ENCODE assay signal across 8 cellular contexts in genomic region chr4:77137435-77137834, GRCh38. TPM values are rescaled to one million over a fixed set of nuclear protein-coding genes. Genes with fewer than 3 reads are reported as not detected.
DNase-seq lines count a peak whose midpoint lies in the region; ATAC-seq, FAIRE-seq and TF ChIP-seq lines count a peak whose summit lies in the region.
"Not testable (repeated sequence)": the region's sequence is repeated elsewhere in the genome, so short reads cannot be mapped to it uniquely, and the experiment has no call there.

No MANE protein-coding gene starts in this region.

- H3K4me1 ChIP-seq in GM12878 (ENCODE audit: control insufficient read depth, insufficient read depth, low read length); right lobe of liver; thoracic aorta (ENCODE audit: control insufficient read depth in 1 of 2, low read depth in 2 of 2): not testable (repeated sequence)

- SMC1A ChIA-PET in GM12878 (lab: Charles Lee; ENCODE audit: uncharacterized antibody, unreplicated experiment), result interaction anchor here (0.6 to 1.8 kb wide), 5 partner anchors 20 to 65 kb away, joined by 3 to 4 read pairs (median 3); no protein-coding TSS in a partner anchor

- not testable (repeated sequence) for H3K4me1 Mint-ChIP-seq in IgD-negative memory B cell

- DNase-seq in CD1c-positive myeloid dendritic cell (ENCODE audit: extremely low spot score), result peak; percentile 50
- DNase-seq in GM12891 (ENCODE audit: insufficient read length, low spot score); GM12878 (ENCODE audit: low read depth, low spot score); right lobe of liver; thoracic aorta (ENCODE audit: low spot score): not testable (repeated sequence)
- peak; percentile 56 for DNase-seq in NOMO-1 treated with DMSO at 0.1 percent for 48 hours (lab: John Stamatoyannopoulos, UW; ENCODE audit: unreplicated experiment)

- H3K4me3 Mint-ChIP-seq in IgD-negative memory B cell, result peak overlapping the region in 3 of 4 donors; percentile 2 to 86 (median 71)

- BruUV-seq in GM12878 (replicated peaks; lab: Mats Ljungman, UMichigan), result not testable (repeated sequence)

- TF ChIP-seq POLR2A in GM12891 (IDR thresholded peaks at IDR 0.05; ENCODE audit: low read depth, low read length); GM12878 (IDR thresholded peaks at IDR 0.05; ENCODE audit: low read depth, low read length); right lobe of liver (IDR thresholded peaks at IDR 0.05): not testable (repeated sequence)

- H3K4me3 ChIP-seq in SU-DHL-6 (ENCODE audit: insufficient read depth, low read length, poor library complexity, severe bottlenecking); GM12878; right lobe of liver: not testable (repeated sequence)
- peak overlapping the region; percentile 26 for H3K4me3 ChIP-seq in thoracic aorta

- H3F3A ChIP-seq in SU-DHL-6 (ENCODE audit: insufficient read depth), result not testable (repeated sequence)

- not testable (repeated sequence) for ATAC-seq in GM12878; thoracic aorta (ENCODE audit: insufficient number of reproducible peaks, low FRiP score, low read depth)
- peak; percentile 30 to 49 (median 44) for ATAC-seq in right lobe of liver

- H3K9me2 ChIP-seq in SU-DHL-6 (replicated peaks; ENCODE audit: insufficient read depth, low read length), result not testable (repeated sequence)

- not testable (repeated sequence) for FAIRE-seq in GM12891 (lab: Jason Lieb, UNC); GM12878 (lab: Jason Lieb, UNC)

- not testable (repeated sequence) for H3K79me2 ChIP-seq in SU-DHL-6 (ENCODE audit: insufficient read depth, low read length); GM12878 (ENCODE audit: control insufficient read depth, insufficient read depth, low read length)

- H3K9me3 Mint-ChIP-seq in IgD-negative memory B cell, result not testable (repeated sequence)

- in situ Hi-C loops in GM12878 (cut with MboI), result not testable (repeated sequence)

- not testable (repeated sequence) for TF ChIP-seq RAD21 in GM12878 (IDR thresholded peaks at IDR 0.05; ENCODE audit: insufficient read depth, low read depth, low read length)

- not testable (repeated sequence) for H3K9ac ChIP-seq in SU-DHL-6 (ENCODE audit: low read length); GM12878 (ENCODE audit: control insufficient read depth, insufficient read depth, low read length)

- 19% methylated on average over 6 of the region's 6 CpGs for WGBS in GM12878 (ENCODE audit: insufficient coverage, insufficient replicate concordance, low lambda C conversion rate, missing lambda C conversion rate)
- WGBS in right lobe of liver (ENCODE audit: insufficient coverage, low coverage, low lambda C conversion rate, missing lambda C conversion rate), result 35% methylated on average over 6 of the region's 6 CpGs

- H2AFZ ChIP-seq in SU-DHL-6 (ENCODE audit: low read depth, low read length, severe bottlenecking), result not testable (repeated sequence)
- H2AFZ ChIP-seq in GM12878 (ENCODE audit: control insufficient read depth, low read depth, low read length), result peak overlapping the region; percentile 50

- intact Hi-C loops in GM12878 (cut with micrococcal nuclease; ENCODE audit: unreplicated experiment); right lobe of liver (cut with DNase I): not testable (repeated sequence)

- peak overlapping the region in 1 of 3 donors; percentile 31 for H3K27ac Mint-ChIP-seq in IgD-negative memory B cell

- H3K27me3 ChIP-seq in SU-DHL-6 (ENCODE audit: low read length); GM12878 (replicated peaks in 1 of 2; ENCODE audit: control insufficient read depth in 2 of 2, insufficient read depth in 2 of 2, low read length in 1 of 2); right lobe of liver; thoracic aorta (replicated peaks; ENCODE audit: insufficient read depth): not testable (repeated sequence)

- RAD21 ChIA-PET in GM12878 (lab: Charles Lee; ENCODE audit: unreplicated experiment), result not testable (repeated sequence)

- H3K36me3 Mint-ChIP-seq in IgD-negative memory B cell, result not testable (repeated sequence)

- H4K20me1 ChIP-seq in SU-DHL-6 (ENCODE audit: low read depth, low read length); GM12878 (ENCODE audit: control insufficient read depth, insufficient read depth): not testable (repeated sequence)

- not testable (repeated sequence) for TF ChIP-seq EP300 in GM12878 (IDR thresholded peaks at IDR 0.05; ENCODE audit: borderline replicate concordance in 1 of 2, control insufficient read depth in 1 of 2, low read depth in 2 of 2, low read length in 2 of 2)

- not testable (repeated sequence) for H3K27me3 Mint-ChIP-seq in IgD-negative memory B cell

- CTCF ChIA-PET in GM12878 (lab: Yijun Ruan, JAX), result interaction anchor here (0.7 to 1.2 kb wide), 3 partner anchors 40 to 67 kb away, joined by 3 to 4 read pairs (median 3); no protein-coding TSS in a partner anchor

- POLR2A ChIA-PET in GM12878 (lab: Charles Lee), result not testable (repeated sequence)

- not testable (repeated sequence) for TF ChIP-seq CTCF in SU-DHL-6 (IDR thresholded peaks at IDR 0.05; ENCODE audit: insufficient read depth, low read length, poor library complexity, severe bottlenecking); GM12878 (IDR thresholded peaks at IDR 0.05 in 2 of 3, conservative IDR thresholded peaks at IDR 0.05 in 1 of 3; ENCODE audit: control insufficient read depth in 2 of 3, extremely low read depth in 1 of 3, insufficient read depth in 1 of 3, low read depth in 3 of 3, low read length in 3 of 3); right lobe of liver (IDR thresholded peaks at IDR 0.05); thoracic aorta (IDR thresholded peaks at IDR 0.05)

- H3K27ac ChIP-seq in SU-DHL-6 (ENCODE audit: low read depth, low read length); GM12878 (ENCODE audit: control insufficient read depth, insufficient read depth); right lobe of liver; thoracic aorta: not testable (repeated sequence)

- H3K36me3 ChIP-seq in SU-DHL-6 (ENCODE audit: low read length); GM12878 (ENCODE audit: control insufficient read depth in 2 of 2, insufficient read depth in 2 of 2, low read length in 1 of 2); right lobe of liver; thoracic aorta: not testable (repeated sequence)

- peak overlapping the region; percentile 32 for H3K4me2 ChIP-seq in SU-DHL-6 (ENCODE audit: low read depth, low read length, poor library complexity, severe bottlenecking)
- H3K4me2 ChIP-seq in GM12878 (ENCODE audit: control insufficient read depth, insufficient read depth), result not testable (repeated sequence)

- not testable (repeated sequence) for H3K9me3 ChIP-seq in SU-DHL-6 (ENCODE audit: insufficient read depth, low read length); GM12878 (replicated peaks; ENCODE audit: control insufficient read depth, insufficient read depth, low read length); right lobe of liver; thoracic aorta

TF ChIP-seq in GM12891, 5 proteins besides CTCF, POLR2A, EP300 and RAD21:
- TF ChIP-seq SPI1 (IDR thresholded peaks at IDR 0.05; ENCODE audit: low read depth, low read length), result peak; percentile 69

TF ChIP-seq in GM12878, 131 proteins besides CTCF, POLR2A, EP300 and RAD21:
- TF ChIP-seq SPI1 (IDR thresholded peaks at IDR 0.05; ENCODE audit: borderline replicate concordance, insufficient read depth, low read depth, low read length), result peak; percentile 55; the same call in 1 of the 2 replicates

RNA-seq across cellular contexts. Expression of gene CCNG2, which starts 19.6 kb away (rescaled TPM):
- polyA plus RNA-seq in GM12891 (2012; ENCODE audit: low read depth, missing spikeins), result 11.8 TPM
- polyA plus RNA-seq in IgD-negative memory B cell (39.7 TPM), GM12878 (2011; rRNA removed) (70.6 and 111 TPM in 2 replicates), GM12878 (2014; fragmentation: Illumina TruSeq; extraction: Trizol) (11.8 and 17.4 TPM in 2 replicates), GM12878 (2014; fragmentation: Nextera tagmentation; extraction: Ambion mirVana) (1 to 10 TPM; 1.9 to 3.5 TPM), GM12878 (2014; rRNA removed) (6.7 and 9.8 TPM in 2 replicates), GM12878 (2016; fragmentation: Nextera tagmentation; extraction: Ambion mirVana) (1 to 10 TPM; 5.6 to 5.9 TPM)
- 58.4 and 60.4 TPM in 2 replicates for total RNA-seq in GM12878 (2013; cell fraction: nucleolus; rRNA removed)
- total RNA-seq in GM12878 (2014; rRNA removed) (4.3 and 6.1 TPM in 2 replicates), GM12878 (2014; rRNA removed; fragmentation: Illumina TruSeq; extraction: Trizol) (5.9 and 7.7 TPM in 2 replicates), GM12878 (2021) (13.7 and 15.2 TPM in 2 replicates), right lobe of liver (10 to 100 TPM in 2 of 6 experiments, 1 to 10 TPM in 4; 3.3 to 15.6 (median 6.1) TPM), thoracic aorta (10 to 100 TPM; 23.7 to 65.0 TPM)
- 23.9 TPM for polyA plus RNA-seq in GM12878 (2011; ENCODE audit: low read depth)
- 11.5 and 17.2 TPM in 2 replicates for polyA plus RNA-seq in GM12878 (2011; cell fraction: cytosol; rRNA removed)
- 29.8 and 40.3 TPM in 2 replicates for polyA plus RNA-seq in GM12878 (2011; cell fraction: nucleus; rRNA removed)
- 11.3 and 38.9 TPM in 2 replicates for polyA plus RNA-seq in GM12878 (2012)
- 21.5 and 22.2 TPM in 2 replicates for polyA minus RNA-seq in GM12878 (2011; rRNA and poly(A)+ RNA removed)
- polyA minus RNA-seq in GM12878 (2011; cell fraction: cytosol; rRNA and poly(A)+ RNA removed), result 13.4 and 13.5 TPM in 2 replicates
- polyA minus RNA-seq in GM12878 (2011; cell fraction: nucleus; rRNA and poly(A)+ RNA removed), result 22.3 and 25.1 TPM in 2 replicates
